1 cellular context compared by ENCODE assay signal in genomic region chr20:4052554-4052953, GRCh38.
TF ChIP-seq lines count a peak whose summit lies in the region.

No MANE protein-coding gene starts in this region.

TF ChIP-seq in IMR-90, 13 proteins besides CTCF, POLR2A, EP300 and RAD21 (continued from another document):
- TF ChIP-seq, protein P1, sequence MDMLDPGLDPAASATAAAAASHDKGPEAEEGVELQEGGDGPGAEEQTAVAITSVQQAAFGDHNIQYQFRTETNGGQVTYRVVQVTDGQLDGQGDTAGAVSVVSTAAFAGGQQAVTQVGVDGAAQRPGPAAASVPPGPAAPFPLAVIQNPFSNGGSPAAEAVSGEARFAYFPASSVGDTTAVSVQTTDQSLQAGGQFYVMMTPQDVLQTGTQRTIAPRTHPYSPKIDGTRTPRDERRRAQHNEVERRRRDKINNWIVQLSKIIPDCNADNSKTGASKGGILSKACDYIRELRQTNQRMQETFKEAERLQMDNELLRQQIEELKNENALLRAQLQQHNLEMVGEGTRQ (IDR thresholded peaks at IDR 0.05; ENCODE audit: low read depth, low read length) = no peak
- TF ChIP-seq BHLHE40 (IDR thresholded peaks at IDR 0.05; ENCODE audit: low read depth, low read length) = no peak
- no peak for TF ChIP-seq RFX5 (IDR thresholded peaks at IDR 0.05; ENCODE audit: low read depth, low read length)
- TF ChIP-seq CEBPB (IDR thresholded peaks at IDR 0.05; ENCODE audit: low read depth, low read length) = no peak
- no peak for TF ChIP-seq MAFK (IDR thresholded peaks at IDR 0.05; ENCODE audit: low read depth, low read length)
